ENCODE assay signal across 18 cellular contexts in genomic region chr3:79473993-79474392, GRCh38.
"Had no signal": no experiment of that assay in that cellular context is flagged by ENCODE, and none has a peak within 500 bp of the region (broad histone marks: within the 10 kb centered on the region; RNA-seq: fewer than 3 reads in every experiment).

No MANE protein-coding gene starts in this region.

- H3K9me3 ChIP-seq: left lung, neutrophil, stomach, testis, upper lobe of left lung had no signal

- H3K36me3 ChIP-seq: left lung, neutrophil, stomach, upper lobe of left lung had no signal

- H3K27ac ChIP-seq: left lung, neutrophil, parathyroid adenoma, stomach, testis, upper lobe of left lung had no signal

- ATAC-seq: effector memory CD8-positive, alpha-beta T cell; left lung; natural killer cell; T-helper 17 cell had no signal

- DNase-seq: activated B cell treated with CpG ODN at 0.5 μM for 24 hours; activated CD4-positive, alpha-beta T cell treated with anti-CD3 and anti-CD28 coated beads, Interleukin-2, amount 10 ng/mL, durations not matched to agents 24 days and 14 days; activated CD8-positive, alpha-beta memory T cell treated with anti-CD3 and anti-CD28 coated beads, Interleukin-2, amount 50 U/mL, for 48 hours; activated gamma-delta T cell treated with Interleukin-2 at 50 U/mL for 16 hours; amygdala; effector memory CD8-positive, alpha-beta T cell; erythroblast; hypothalamus; left lung; natural killer cell; stimulated activated CD4-positive, alpha-beta T cell treated with anti-CD3 and anti-CD28 coated beads, Interleukin-12 subunit alpha, Interleukin-12 subunit beta, amount 100 ng/mL, for 4 hours; stimulated activated CD4-positive, alpha-beta T cell treated with anti-CD3 and anti-CD28 coated beads, Interleukin-2, amount 100 ng/mL, for 24 hours; stomach; T-helper 17 cell; testis; upper lobe of left lung had no signal

- H3K4me3 ChIP-seq: left lung, stomach, testis, upper lobe of left lung had no signal

- H3K27me3 ChIP-seq: left lung, neutrophil, stomach, testis, upper lobe of left lung had no signal
